ENCODE assay signal across 1 cellular context in the genomic region with DNA sequence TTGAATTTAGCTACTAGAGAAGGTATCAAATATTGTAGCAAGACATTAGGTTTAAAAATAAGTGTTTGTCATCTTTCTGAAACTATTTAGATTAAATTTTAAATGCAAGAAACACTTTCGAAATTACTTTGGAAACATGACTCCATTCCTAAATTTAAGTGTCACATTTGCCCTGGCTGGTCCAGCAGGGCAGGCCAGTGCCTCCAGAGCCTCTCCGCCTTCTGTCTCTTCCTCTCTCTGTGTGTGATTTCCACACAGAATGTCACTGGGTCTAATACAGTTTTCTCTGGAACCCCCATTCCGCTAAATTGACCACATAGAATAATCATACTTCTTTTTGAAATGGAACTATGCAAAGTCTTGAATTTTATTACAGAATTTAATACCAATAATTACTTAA.
TF ChIP-seq lines count a peak whose summit lies in the region.

No MANE protein-coding gene starts in this region.

TF ChIP-seq in GM23338, 12 proteins besides CTCF, POLR2A, EP300 and RAD21:
- TF ChIP-seq NANOG (IDR thresholded peaks at IDR 0.05; ENCODE audit: borderline replicate concordance), result no peak
- no peak for TF ChIP-seq EZH2 (IDR thresholded peaks at IDR 0.05; ENCODE audit: low read depth, unreplicated experiment)
- TF ChIP-seq EZH2phosphoT487 (IDR thresholded peaks at IDR 0.05; ENCODE audit: unreplicated experiment), result no peak
- TF ChIP-seq STAT1 (IDR thresholded peaks at IDR 0.05; ENCODE audit: unreplicated experiment), result no peak
- TF ChIP-seq, protein P1, sequence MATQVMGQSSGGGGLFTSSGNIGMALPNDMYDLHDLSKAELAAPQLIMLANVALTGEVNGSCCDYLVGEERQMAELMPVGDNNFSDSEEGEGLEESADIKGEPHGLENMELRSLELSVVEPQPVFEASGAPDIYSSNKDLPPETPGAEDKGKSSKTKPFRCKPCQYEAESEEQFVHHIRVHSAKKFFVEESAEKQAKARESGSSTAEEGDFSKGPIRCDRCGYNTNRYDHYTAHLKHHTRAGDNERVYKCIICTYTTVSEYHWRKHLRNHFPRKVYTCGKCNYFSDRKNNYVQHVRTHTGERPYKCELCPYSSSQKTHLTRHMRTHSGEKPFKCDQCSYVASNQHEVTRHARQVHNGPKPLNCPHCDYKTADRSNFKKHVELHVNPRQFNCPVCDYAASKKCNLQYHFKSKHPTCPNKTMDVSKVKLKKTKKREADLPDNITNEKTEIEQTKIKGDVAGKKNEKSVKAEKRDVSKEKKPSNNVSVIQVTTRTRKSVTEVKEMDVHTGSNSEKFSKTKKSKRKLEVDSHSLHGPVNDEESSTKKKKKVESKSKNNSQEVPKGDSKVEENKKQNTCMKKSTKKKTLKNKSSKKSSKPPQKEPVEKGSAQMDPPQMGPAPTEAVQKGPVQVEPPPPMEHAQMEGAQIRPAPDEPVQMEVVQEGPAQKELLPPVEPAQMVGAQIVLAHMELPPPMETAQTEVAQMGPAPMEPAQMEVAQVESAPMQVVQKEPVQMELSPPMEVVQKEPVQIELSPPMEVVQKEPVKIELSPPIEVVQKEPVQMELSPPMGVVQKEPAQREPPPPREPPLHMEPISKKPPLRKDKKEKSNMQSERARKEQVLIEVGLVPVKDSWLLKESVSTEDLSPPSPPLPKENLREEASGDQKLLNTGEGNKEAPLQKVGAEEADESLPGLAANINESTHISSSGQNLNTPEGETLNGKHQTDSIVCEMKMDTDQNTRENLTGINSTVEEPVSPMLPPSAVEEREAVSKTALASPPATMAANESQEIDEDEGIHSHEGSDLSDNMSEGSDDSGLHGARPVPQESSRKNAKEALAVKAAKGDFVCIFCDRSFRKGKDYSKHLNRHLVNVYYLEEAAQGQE (IDR thresholded peaks at IDR 0.05; ENCODE audit: unreplicated experiment), result no peak
- no peak for TF ChIP-seq CREB1 (CRISPR knock-in tag; IDR thresholded peaks at IDR 0.05; ENCODE audit: low read depth)
- TF ChIP-seq, protein P2, sequence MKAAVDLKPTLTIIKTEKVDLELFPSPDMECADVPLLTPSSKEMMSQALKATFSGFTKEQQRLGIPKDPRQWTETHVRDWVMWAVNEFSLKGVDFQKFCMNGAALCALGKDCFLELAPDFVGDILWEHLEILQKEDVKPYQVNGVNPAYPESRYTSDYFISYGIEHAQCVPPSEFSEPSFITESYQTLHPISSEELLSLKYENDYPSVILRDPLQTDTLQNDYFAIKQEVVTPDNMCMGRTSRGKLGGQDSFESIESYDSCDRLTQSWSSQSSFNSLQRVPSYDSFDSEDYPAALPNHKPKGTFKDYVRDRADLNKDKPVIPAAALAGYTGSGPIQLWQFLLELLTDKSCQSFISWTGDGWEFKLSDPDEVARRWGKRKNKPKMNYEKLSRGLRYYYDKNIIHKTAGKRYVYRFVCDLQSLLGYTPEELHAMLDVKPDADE (IDR thresholded peaks at IDR 0.05), result no peak
- TF ChIP-seq ZNF114 (CRISPR knock-in tag; IDR thresholded peaks at IDR 0.05), result no peak
- TF ChIP-seq, protein P3, sequence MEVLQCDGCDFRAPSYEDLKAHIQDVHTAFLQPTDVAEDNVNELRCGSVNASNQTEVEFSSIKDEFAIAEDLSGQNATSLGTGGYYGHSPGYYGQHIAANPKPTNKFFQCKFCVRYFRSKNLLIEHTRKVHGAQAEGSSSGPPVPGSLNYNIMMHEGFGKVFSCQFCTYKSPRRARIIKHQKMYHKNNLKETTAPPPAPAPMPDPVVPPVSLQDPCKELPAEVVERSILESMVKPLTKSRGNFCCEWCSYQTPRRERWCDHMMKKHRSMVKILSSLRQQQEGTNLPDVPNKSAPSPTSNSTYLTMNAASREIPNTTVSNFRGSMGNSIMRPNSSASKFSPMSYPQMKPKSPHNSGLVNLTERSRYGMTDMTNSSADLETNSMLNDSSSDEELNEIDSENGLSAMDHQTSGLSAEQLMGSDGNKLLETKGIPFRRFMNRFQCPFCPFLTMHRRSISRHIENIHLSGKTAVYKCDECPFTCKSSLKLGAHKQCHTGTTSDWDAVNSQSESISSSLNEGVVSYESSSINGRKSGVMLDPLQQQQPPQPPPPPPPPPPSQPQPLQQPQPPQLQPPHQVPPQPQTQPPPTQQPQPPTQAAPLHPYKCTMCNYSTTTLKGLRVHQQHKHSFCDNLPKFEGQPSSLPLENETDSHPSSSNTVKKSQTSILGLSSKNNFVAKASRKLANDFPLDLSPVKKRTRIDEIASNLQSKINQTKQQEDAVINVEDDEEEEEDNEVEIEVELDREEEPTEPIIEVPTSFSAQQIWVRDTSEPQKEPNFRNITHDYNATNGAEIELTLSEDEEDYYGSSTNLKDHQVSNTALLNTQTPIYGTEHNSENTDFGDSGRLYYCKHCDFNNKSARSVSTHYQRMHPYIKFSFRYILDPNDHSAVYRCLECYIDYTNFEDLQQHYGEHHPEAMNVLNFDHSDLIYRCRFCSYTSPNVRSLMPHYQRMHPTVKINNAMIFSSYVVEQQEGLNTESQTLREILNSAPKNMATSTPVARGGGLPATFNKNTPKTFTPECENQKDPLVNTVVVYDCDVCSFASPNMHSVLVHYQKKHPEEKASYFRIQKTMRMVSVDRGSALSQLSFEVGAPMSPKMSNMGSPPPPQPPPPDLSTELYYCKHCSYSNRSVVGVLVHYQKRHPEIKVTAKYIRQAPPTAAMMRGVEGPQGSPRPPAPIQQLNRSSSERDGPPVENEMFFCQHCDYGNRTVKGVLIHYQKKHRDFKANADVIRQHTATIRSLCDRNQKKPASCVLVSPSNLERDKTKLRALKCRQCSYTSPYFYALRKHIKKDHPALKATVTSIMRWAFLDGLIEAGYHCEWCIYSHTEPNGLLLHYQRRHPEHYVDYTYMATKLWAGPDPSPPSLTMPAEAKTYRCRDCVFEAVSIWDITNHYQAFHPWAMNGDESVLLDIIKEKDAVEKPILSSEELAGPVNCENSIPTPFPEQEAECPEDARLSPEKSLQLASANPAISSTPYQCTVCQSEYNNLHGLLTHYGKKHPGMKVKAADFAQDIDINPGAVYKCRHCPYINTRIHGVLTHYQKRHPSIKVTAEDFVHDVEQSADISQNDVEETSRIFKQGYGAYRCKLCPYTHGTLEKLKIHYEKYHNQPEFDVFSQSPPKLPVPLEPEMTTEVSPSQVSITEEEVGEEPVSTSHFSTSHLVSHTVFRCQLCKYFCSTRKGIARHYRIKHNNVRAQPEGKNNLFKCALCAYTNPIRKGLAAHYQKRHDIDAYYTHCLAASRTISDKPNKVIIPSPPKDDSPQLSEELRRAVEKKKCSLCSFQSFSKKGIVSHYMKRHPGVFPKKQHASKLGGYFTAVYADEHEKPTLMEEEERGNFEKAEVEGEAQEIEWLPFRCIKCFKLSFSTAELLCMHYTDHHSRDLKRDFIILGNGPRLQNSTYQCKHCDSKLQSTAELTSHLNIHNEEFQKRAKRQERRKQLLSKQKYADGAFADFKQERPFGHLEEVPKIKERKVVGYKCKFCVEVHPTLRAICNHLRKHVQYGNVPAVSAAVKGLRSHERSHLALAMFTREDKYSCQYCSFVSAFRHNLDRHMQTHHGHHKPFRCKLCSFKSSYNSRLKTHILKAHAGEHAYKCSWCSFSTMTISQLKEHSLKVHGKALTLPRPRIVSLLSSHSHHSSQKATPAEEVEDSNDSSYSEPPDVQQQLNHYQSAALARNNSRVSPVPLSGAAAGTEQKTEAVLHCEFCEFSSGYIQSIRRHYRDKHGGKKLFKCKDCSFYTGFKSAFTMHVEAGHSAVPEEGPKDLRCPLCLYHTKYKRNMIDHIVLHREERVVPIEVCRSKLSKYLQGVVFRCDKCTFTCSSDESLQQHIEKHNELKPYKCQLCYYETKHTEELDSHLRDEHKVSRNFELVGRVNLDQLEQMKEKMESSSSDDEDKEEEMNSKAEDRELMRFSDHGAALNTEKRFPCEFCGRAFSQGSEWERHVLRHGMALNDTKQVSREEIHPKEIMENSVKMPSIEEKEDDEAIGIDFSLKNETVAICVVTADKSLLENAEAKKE (CRISPR knock-in tag; IDR thresholded peaks at IDR 0.05), result no peak
- no peak for TF ChIP-seq JUNB (IDR thresholded peaks at IDR 0.05; ENCODE audit: unreplicated experiment)
- no peak for TF ChIP-seq POLR2AphosphoS5 (IDR thresholded peaks at IDR 0.05; ENCODE audit: low read depth)
- no peak for TF ChIP-seq ZNF331 (CRISPR knock-in tag; IDR thresholded peaks at IDR 0.05; ENCODE audit: low read depth)
